19 cellular contexts compared by ENCODE assay signal in the genomic region with DNA sequence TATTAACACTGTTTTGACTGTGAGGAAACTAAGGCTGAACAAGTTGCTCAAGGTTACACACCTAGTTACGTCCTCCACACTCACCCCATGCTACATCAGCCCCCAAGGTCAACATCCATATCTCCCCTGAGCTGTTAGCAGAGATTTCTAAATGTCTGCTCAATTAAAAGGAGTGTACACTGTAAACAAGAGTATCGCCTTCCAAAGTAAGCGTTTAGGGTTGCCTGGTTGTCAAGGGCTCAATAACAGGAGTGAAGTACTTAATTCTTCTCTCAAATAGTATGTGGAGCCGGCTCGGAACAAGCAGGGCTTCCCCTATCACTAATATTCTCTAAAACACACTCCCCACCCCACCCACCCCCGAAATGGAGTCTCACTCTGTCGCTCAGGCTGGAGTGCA.
DNase-seq lines count a peak whose midpoint lies in the region; ATAC-seq and TF ChIP-seq lines count a peak whose summit lies in the region.
"Had no signal": no experiment of that assay in that cellular context is flagged by ENCODE, and none has a peak within 500 bp of the region (broad histone marks: within the 10 kb centered on the region; RNA-seq: fewer than 3 reads in every experiment).

No MANE protein-coding gene starts in this region.

- H3K36me3 Mint-ChIP-seq in activated T-helper 17 cell treated with anti-CD3 and anti-CD28 coated beads, Interleukin-2, amount 50 U/mL, for 72 hours (ENCODE audit: low read depth) = peaks cover 9% of the 10 kb centered on the region
- H3K36me3 Mint-ChIP-seq in progenitor cell of endocrine pancreas (ENCODE audit: insufficient read depth) = peaks cover 14% of the 10 kb centered on the region
- H3K36me3 Mint-ChIP-seq: CD4-positive, CD25-positive, alpha-beta regulatory T cell had no signal

- no peaks in the 10 kb centered on the region for H3K27me3 Mint-ChIP-seq in activated T-helper 17 cell treated with anti-CD3 and anti-CD28 coated beads, Interleukin-2, amount 50 U/mL, for 72 hours
- peaks cover 46% of the 10 kb centered on the region for H3K27me3 Mint-ChIP-seq in progenitor cell of endocrine pancreas
- H3K27me3 Mint-ChIP-seq: central memory CD8-positive, alpha-beta T cell had no signal

- no peak for TF ChIP-seq EP300 in stomach (IDR thresholded peaks at IDR 0.05)

- peaks cover 20% of the 10 kb centered on the region for H3K4me1 Mint-ChIP-seq in activated T-helper 17 cell treated with anti-CD3 and anti-CD28 coated beads, Interleukin-2, amount 50 U/mL, for 72 hours
- H3K4me1 Mint-ChIP-seq in progenitor cell of endocrine pancreas (ENCODE audit: low read depth) = peaks cover 29% of the 10 kb centered on the region
- H3K4me1 Mint-ChIP-seq: CD4-positive, CD25-positive, alpha-beta regulatory T cell had no signal

- peak overlapping the region; percentile 77 for H3K4me3 Mint-ChIP-seq in activated T-helper 17 cell treated with anti-CD3 and anti-CD28 coated beads, Interleukin-2, amount 50 U/mL, for 72 hours
- no peak overlapping the region for H3K4me3 Mint-ChIP-seq in progenitor cell of endocrine pancreas (ENCODE audit: low read depth)
- H3K4me3 Mint-ChIP-seq: GM23338; T-helper 2 cell treated with Interferon-gamma antibody and Interleukin-4, amounts not matched to agents 5 μg/mL and 100 μg/mL, for 36 hours had no signal

- H3K36me3 ChIP-seq in BLaER1 treated with 17β-estradiol and CSF1 and Interleukin-3, amounts not matched to agents 10 nM and 100 nM = peaks cover 0 to 92% (median 39%) of the 10 kb centered on the region in 11 experiments; a peak in 15 of 22 replicates
- no peaks in the 10 kb centered on the region for H3K36me3 ChIP-seq in stomach
- H3K36me3 ChIP-seq: transverse colon, WERI-Rb-1 had no signal

- TF ChIP-seq CTCF in progenitor cell of endocrine pancreas (IDR thresholded peaks at IDR 0.05; ENCODE audit: unreplicated experiment) = no peak
- TF ChIP-seq CTCF in stomach (IDR thresholded peaks at IDR 0.05) = no peak

- H3K27ac Mint-ChIP-seq in activated T-helper 17 cell treated with anti-CD3 and anti-CD28 coated beads, Interleukin-2, amount 50 U/mL, for 72 hours = no peak overlapping the region
- H3K27ac Mint-ChIP-seq in progenitor cell of endocrine pancreas = no peak overlapping the region
- H3K27ac Mint-ChIP-seq: T-helper 2 cell treated with Interferon-gamma antibody and Interleukin-4, amounts not matched to agents 5 μg/mL and 100 μg/mL, for 36 hours had no signal

- WGBS in stomach, 5 donors = 32 to 68% (median 61%) methylated on average over 7 of the region's 7 CpGs

- no peaks in the 10 kb centered on the region for H3K27me3 ChIP-seq in BLaER1 treated with 17β-estradiol and CSF1 and Interleukin-3, amounts not matched to agents 10 nM and 100 nM
- no peaks in the 10 kb centered on the region for H3K27me3 ChIP-seq in stomach
- H3K27me3 ChIP-seq: transverse colon had no signal

- peak overlapping the region in 9 of 11 experiments; percentile 8 to 72 (median 22); a peak in 12 of 22 replicates for H3K4me2 ChIP-seq in BLaER1 treated with 17β-estradiol and CSF1 and Interleukin-3, amounts not matched to agents 10 nM and 100 nM
- H3K4me2 ChIP-seq: GM23338 had no signal

- H3K4me1 ChIP-seq in BLaER1 treated with 17β-estradiol and CSF1 and Interleukin-3, amounts not matched to agents 10 nM and 100 nM = peaks cover 48 to 73% (median 61%) of the 10 kb centered on the region in 10 experiments
- H3K4me1 ChIP-seq in stomach = peaks cover 0 to 22% (median 10%) of the 10 kb centered on the region in 4 donors
- H3K4me1 ChIP-seq: transverse colon had no signal

- H3K9me3 Mint-ChIP-seq in activated T-helper 17 cell treated with anti-CD3 and anti-CD28 coated beads, Interleukin-2, amount 50 U/mL, for 72 hours = peaks cover 4% of the 10 kb centered on the region
- H3K9me3 Mint-ChIP-seq in progenitor cell of endocrine pancreas (ENCODE audit: low read depth) = peaks cover 5% of the 10 kb centered on the region
- H3K9me3 Mint-ChIP-seq: central memory CD8-positive, alpha-beta T cell had no signal

- intact Hi-C loops in stomach (cut with DNase I; ENCODE audit: low total_unique reads) = no loop called here

- peak; percentile 28 for DNase-seq in DMS153 treated with DMSO at 0.1 percent for 48 hours (lab: John Stamatoyannopoulos, UW; ENCODE audit: unreplicated experiment)
- DNase-seq in NCI-H146 treated with DMSO at 0.1 percent for 48 hours (lab: John Stamatoyannopoulos, UW; ENCODE audit: unreplicated experiment) = peak; percentile 13
- DNase-seq in progenitor cell of endocrine pancreas (ENCODE audit: low spot score, unreplicated experiment) = no peak
- DNase-seq in stomach = no peak
- DNase-seq: activated gamma-delta T cell; CD4-positive, CD25-positive, alpha-beta regulatory T cell; NCI-H1930; NCI-H82; OCI-M1; psoas muscle; transverse colon; WERI-Rb-1 had no signal

- peaks cover 0 to 9% (median 6%) of the 10 kb centered on the region in 11 experiments; a peak in 9 of 22 replicates for H3K9me3 ChIP-seq in BLaER1 treated with 17β-estradiol and CSF1 and Interleukin-3, amounts not matched to agents 10 nM and 100 nM (replicated peaks in 1 of 11)
- H3K9me3 ChIP-seq in stomach = peaks cover 0 to 4% (median 2%) of the 10 kb centered on the region in 4 donors
- H3K9me3 ChIP-seq: psoas muscle, transverse colon had no signal

- peak overlapping the region in 1 of 11 experiments; percentile 9; a peak in 1 of 22 replicates for H3K9ac ChIP-seq in BLaER1 treated with 17β-estradiol and CSF1 and Interleukin-3, amounts not matched to agents 10 nM and 100 nM

- no peak for ATAC-seq in activated T-helper 17 cell treated with anti-CD3 and anti-CD28 coated beads, Interleukin-2, amount 50 U/mL, for 72 hours (replicated peaks)
- no peak for ATAC-seq in HG03280 (IDR thresholded peaks at IDR 0.05; ENCODE audit: unreplicated experiment)
- ATAC-seq: GM23338, psoas muscle, SK-N-SH treated with all-trans-retinoic acid at 6 μM for 48 hours had no signal

- TF ChIP-seq POLR2A in stomach (IDR thresholded peaks at IDR 0.05) = no peak

- peaks cover 0 to 100% (median 90%) of the 10 kb centered on the region in 11 experiments; a peak in 19 of 22 replicates for H4K20me1 ChIP-seq in BLaER1 treated with 17β-estradiol and CSF1 and Interleukin-3, amounts not matched to agents 10 nM and 100 nM

- peak overlapping the region in 1 of 11 experiments; percentile 24; a peak in 2 of 22 replicates for H3K27ac ChIP-seq in BLaER1 treated with 17β-estradiol and CSF1 and Interleukin-3, amounts not matched to agents 10 nM and 100 nM
- H3K27ac ChIP-seq in stomach = no peak overlapping the region
- H3K27ac ChIP-seq: psoas muscle, transverse colon, WERI-Rb-1 had no signal

- no peak overlapping the region for H3K4me3 ChIP-seq in BLaER1 treated with 17β-estradiol and CSF1 and Interleukin-3, amounts not matched to agents 10 nM and 100 nM
- H3K4me3 ChIP-seq in stomach = no peak overlapping the region
- H3K4me3 ChIP-seq: GM23338, psoas muscle, transverse colon had no signal

Comparison
In these comparisons a context has a peak if more than half of its experiments do, and no peak if none do; other contexts are left out.
1. DNase-seq: peak in DMS153 treated with DMSO at 0.1 percent for 48 hours (single experiment) and NCI-H146 treated with DMSO at 0.1 percent for 48 hours (single experiment); none in progenitor cell of endocrine pancreas (single experiment) and stomach (single experiment).